ENCODE assay signal across 18 cellular contexts in the genomic region with DNA sequence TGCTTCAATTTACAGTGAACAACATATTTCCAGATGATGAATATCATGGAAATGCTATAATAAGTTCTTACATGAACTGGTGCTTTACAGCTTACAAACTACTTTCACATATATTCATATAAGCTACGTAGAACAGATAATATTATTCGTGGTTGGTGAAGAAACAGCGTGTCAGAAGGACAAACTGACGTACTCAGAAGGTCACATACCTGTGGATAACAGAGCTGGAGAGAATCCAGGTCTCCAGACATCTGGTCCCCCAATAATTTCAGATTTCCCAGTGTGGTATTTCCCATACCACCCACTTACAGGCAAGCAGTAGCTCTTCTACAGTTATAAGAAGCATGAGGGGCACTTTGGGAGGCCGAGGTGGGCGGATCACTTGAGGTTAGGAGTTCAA.
A peak's percentile ranks its signal among the peaks of the same experiment; 100 is the strongest.
DNase-seq lines count a peak whose midpoint lies in the region; ATAC-seq, FAIRE-seq and TF ChIP-seq lines count a peak whose summit lies in the region.
"Had no signal": no experiment of that assay in that cellular context is flagged by ENCODE, and none has a peak within 500 bp of the region (broad histone marks: within the 10 kb centered on the region; RNA-seq: fewer than 3 reads in every experiment).

No MANE protein-coding gene starts in this region.

- CTCF ChIA-PET in K562 (lab: Yijun Ruan, JAX; ENCODE audit: low intra/inter-chr PET ratio) = no interaction called here

- no peak overlapping the region for H2AFZ ChIP-seq in K562 (ENCODE audit: low read depth, low read length)

- no peaks in the 10 kb centered on the region for H3K27me3 Mint-ChIP-seq in neural crest cell (ENCODE audit: low read depth)

- no peak for DNase-seq in heart left ventricle
- DNase-seq in right cardiac atrium = no peak
- no peak for DNase-seq in RWPE2 (ENCODE audit: low spot score)
- DNase-seq in K562 (ENCODE audit: extremely low read depth in 1 of 4, low spot score in 3 of 4) = no peak
- no peak for DNase-seq in neural crest cell (ENCODE audit: low read depth, low spot score)
- DNase-seq in caudate nucleus (lab: John Stamatoyannopoulos, UW) = no peak
- DNase-seq in mesenteric fat pad (ENCODE audit: low spot score) = no peak
- DNase-seq: 8988T; AML-193; Caco-2; CD8-positive, alpha-beta memory T cell; DND-41; GDM1; GOT3; H9 had no signal

- WGBS in heart left ventricle, 4 donors = 67 to 78% (median 69%) methylated on average over 6 of the region's 6 CpGs
- 80% methylated on average over 6 of the region's 6 CpGs for WGBS in right cardiac atrium
- 80% methylated on average over 6 of the region's 6 CpGs for WGBS in K562 (ENCODE audit: insufficient coverage, low coverage, missing lambda C conversion rate)

- no peaks in the 10 kb centered on the region for H3K79me2 ChIP-seq in K562 (ENCODE audit: control insufficient read depth, insufficient read depth, low read length)

- H3K4me1 ChIP-seq in heart left ventricle = peaks cover 0 to 44% (median 29%) of the 10 kb centered on the region in 12 donors
- peaks cover 9% of the 10 kb centered on the region for H3K4me1 ChIP-seq in right cardiac atrium (ENCODE audit: control insufficient read depth, insufficient read depth, low read length)
- H3K4me1 ChIP-seq in RWPE2 (ENCODE audit: insufficient read depth, poor library complexity, severe bottlenecking) = peaks cover 11% of the 10 kb centered on the region
- H3K4me1 ChIP-seq in K562 (replicated peaks in 1 of 2; ENCODE audit: control insufficient read depth in 2 of 2, insufficient read depth in 2 of 2, low read length in 2 of 2) = no peaks in the 10 kb centered on the region
- H3K4me1 ChIP-seq: BLaER1, Caco-2 had no signal

- peaks cover 0 to 31% (median 25%) of the 10 kb centered on the region in 9 donors for H3K36me3 ChIP-seq in heart left ventricle
- 0 out of 2 replicates have a peak, but pooled peaks cover 5% of the 10 kb centered on the region for H3K36me3 ChIP-seq in RWPE2 (ENCODE audit: low read depth)
- H3K36me3 ChIP-seq in K562 (ENCODE audit: control insufficient read depth, insufficient read depth, low read length) = peaks cover 2% of the 10 kb centered on the region; the same call in 1 of the 3 replicates
- H3K36me3 ChIP-seq: BLaER1 had no signal

- H4K20me1 ChIP-seq in K562 (replicated peaks; ENCODE audit: control insufficient read depth, insufficient read depth, low read length) = no peaks in the 10 kb centered on the region
- H4K20me1 ChIP-seq: BLaER1 had no signal

- H3K4me3 Mint-ChIP-seq in neural crest cell = no peak overlapping the region
- H3K4me3 Mint-ChIP-seq: CD8-positive, alpha-beta memory T cell; H9 had no signal

- intact Hi-C loops in heart left ventricle (cut with DNase I) = no loop called here
- intact Hi-C loops in right cardiac atrium (cut with DNase I) = loop anchor here in 1 of 4 donors (10.0 kb wide), 1 partner anchor 121 kb away; no protein-coding TSS in a partner anchor
- intact Hi-C loops in K562 (cut with micrococcal nuclease) = no loop called here

- no peaks in the 10 kb centered on the region for H3K27me3 ChIP-seq in heart left ventricle
- H3K27me3 ChIP-seq in right cardiac atrium (ENCODE audit: control insufficient read depth, insufficient read depth) = no peaks in the 10 kb centered on the region
- no peaks in the 10 kb centered on the region for H3K27me3 ChIP-seq in RWPE2 (ENCODE audit: insufficient read depth, poor library complexity, severe bottlenecking)
- H3K27me3 ChIP-seq in K562 (ENCODE audit: control insufficient read depth in 2 of 2, insufficient read depth in 2 of 2, low read length in 2 of 2) = no peaks in the 10 kb centered on the region
- H3K27me3 ChIP-seq: BLaER1 had no signal

- H3K4me2 ChIP-seq in K562 (ENCODE audit: insufficient read depth, low read length) = no peak overlapping the region
- H3K4me2 ChIP-seq: BLaER1 had no signal

- no peaks in the 10 kb centered on the region for H3K4me1 Mint-ChIP-seq in neural crest cell
- H3K4me1 Mint-ChIP-seq: CD8-positive, alpha-beta memory T cell; H9 had no signal

- H3K9me3 Mint-ChIP-seq in neural crest cell = peaks cover 2% of the 10 kb centered on the region
- H3K9me3 Mint-ChIP-seq: CD8-positive, alpha-beta memory T cell; H9 had no signal

- TF ChIP-seq CTCF in heart left ventricle (IDR thresholded peaks at IDR 0.05) = no peak
- TF ChIP-seq CTCF in RWPE2 (IDR thresholded peaks at IDR 0.05; ENCODE audit: poor library complexity, severe bottlenecking) = no peak
- no peak for TF ChIP-seq CTCF in K562 (IDR thresholded peaks at IDR 0.05 in 2 of 3, conservative IDR thresholded peaks at IDR 0.05 in 1 of 3; ENCODE audit: insufficient read depth in 2 of 3, low read depth in 1 of 3, low read length in 3 of 3)
- TF ChIP-seq CTCF in neural crest cell (conservative IDR thresholded peaks at IDR 0.05) = no peak

- peak overlapping the region; percentile 12 for H3K27ac Mint-ChIP-seq in neural crest cell (ENCODE audit: unreplicated experiment)
- H3K27ac Mint-ChIP-seq: H9 had no signal

- BruUV-seq in K562 (replicated peaks; lab: Mats Ljungman, UMichigan) = no TSS peak

- TF ChIP-seq RAD21 in K562 (CRISPR knock-in tag; conservative IDR thresholded peaks at IDR 0.05 in 1 of 2, IDR thresholded peaks at IDR 0.05 in 1 of 2) = no peak

- no peaks in the 10 kb centered on the region for H3K9me1 ChIP-seq in K562 (ENCODE audit: control insufficient read depth, insufficient read depth, low read length)

- H3K27ac ChIP-seq in heart left ventricle (peak overlapping the region in 9 of 12 donors; percentile 31 to 86 (median 61)), right cardiac atrium (ENCODE audit: low read length) (no peak overlapping the region), RWPE2 (ENCODE audit: poor library complexity, severe bottlenecking) (peak overlapping the region; percentile 57), K562 (ENCODE audit: extremely low read depth, low read depth, low read length) (no peak overlapping the region), caudate nucleus (ENCODE audit: low read depth, low read length) (no peak overlapping the region)
- H3K27ac ChIP-seq: BLaER1 had no signal

- FAIRE-seq in K562 (lab: Jason Lieb, UNC) = peak; percentile 6
- FAIRE-seq: GM12892, GM19239 had no signal

- H3K4me3 ChIP-seq in heart left ventricle (no peak overlapping the region), right cardiac atrium (ENCODE audit: low read length) (no peak overlapping the region), RWPE2 (ENCODE audit: severe bottlenecking) (no peak overlapping the region), K562 (no peak overlapping the region)
- H3K4me3 ChIP-seq: BLaER1 had no signal

- ATAC-seq in heart left ventricle (no peak), right cardiac atrium (no peak), RWPE2 (ENCODE audit: low read depth) (no peak), K562 (no peak)

- no peak for TF ChIP-seq EP300 in K562 (IDR thresholded peaks at IDR 0.05; ENCODE audit: low read length)

- no peaks in the 10 kb centered on the region for H3K36me3 Mint-ChIP-seq in neural crest cell (ENCODE audit: low read depth)

- no peaks in the 10 kb centered on the region for H3K9me3 ChIP-seq in heart left ventricle
- H3K9me3 ChIP-seq in right cardiac atrium (ENCODE audit: control insufficient read depth, low read length) = no peaks in the 10 kb centered on the region
- no peaks in the 10 kb centered on the region for H3K9me3 ChIP-seq in RWPE2 (ENCODE audit: severe bottlenecking)
- H3K9me3 ChIP-seq in K562 (replicated peaks; ENCODE audit: control insufficient read depth, insufficient read depth, low read depth, low read length) = no peaks in the 10 kb centered on the region; the same call in 1 of the 2 replicates
- H3K9me3 ChIP-seq: BLaER1, Caco-2 had no signal

- H3K9ac ChIP-seq in K562 (ENCODE audit: insufficient read depth in 1 of 2, low read depth in 2 of 2, low read length in 2 of 2) = no peak overlapping the region
- H3K9ac ChIP-seq: BLaER1 had no signal

- in situ Hi-C loops in K562 (cut with MboI) = no loop called here

- POLR2A ChIA-PET in K562 (lab: Yijun Ruan, JAX) = no interaction called here

- no peak for TF ChIP-seq POLR2A in heart left ventricle (IDR thresholded peaks at IDR 0.05)
- TF ChIP-seq POLR2A in K562 (conservative IDR thresholded peaks at IDR 0.05) = no peak

TF ChIP-seq in K562, 482 proteins besides CTCF, POLR2A, EP300 and RAD21 (continues in another document):
- TF ChIP-seq LEF1 (IDR thresholded peaks at IDR 0.05) = no peak
- TF ChIP-seq, protein P1, sequence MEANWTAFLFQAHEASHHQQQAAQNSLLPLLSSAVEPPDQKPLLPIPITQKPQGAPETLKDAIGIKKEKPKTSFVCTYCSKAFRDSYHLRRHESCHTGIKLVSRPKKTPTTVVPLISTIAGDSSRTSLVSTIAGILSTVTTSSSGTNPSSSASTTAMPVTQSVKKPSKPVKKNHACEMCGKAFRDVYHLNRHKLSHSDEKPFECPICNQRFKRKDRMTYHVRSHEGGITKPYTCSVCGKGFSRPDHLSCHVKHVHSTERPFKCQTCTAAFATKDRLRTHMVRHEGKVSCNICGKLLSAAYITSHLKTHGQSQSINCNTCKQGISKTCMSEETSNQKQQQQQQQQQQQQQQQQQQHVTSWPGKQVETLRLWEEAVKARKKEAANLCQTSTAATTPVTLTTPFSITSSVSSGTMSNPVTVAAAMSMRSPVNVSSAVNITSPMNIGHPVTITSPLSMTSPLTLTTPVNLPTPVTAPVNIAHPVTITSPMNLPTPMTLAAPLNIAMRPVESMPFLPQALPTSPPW (CRISPR knock-in tag; IDR thresholded peaks at IDR 0.05) = no peak
- TF ChIP-seq NR1H2 (CRISPR knock-in tag; IDR thresholded peaks at IDR 0.05) = no peak
- TF ChIP-seq, protein P2, sequence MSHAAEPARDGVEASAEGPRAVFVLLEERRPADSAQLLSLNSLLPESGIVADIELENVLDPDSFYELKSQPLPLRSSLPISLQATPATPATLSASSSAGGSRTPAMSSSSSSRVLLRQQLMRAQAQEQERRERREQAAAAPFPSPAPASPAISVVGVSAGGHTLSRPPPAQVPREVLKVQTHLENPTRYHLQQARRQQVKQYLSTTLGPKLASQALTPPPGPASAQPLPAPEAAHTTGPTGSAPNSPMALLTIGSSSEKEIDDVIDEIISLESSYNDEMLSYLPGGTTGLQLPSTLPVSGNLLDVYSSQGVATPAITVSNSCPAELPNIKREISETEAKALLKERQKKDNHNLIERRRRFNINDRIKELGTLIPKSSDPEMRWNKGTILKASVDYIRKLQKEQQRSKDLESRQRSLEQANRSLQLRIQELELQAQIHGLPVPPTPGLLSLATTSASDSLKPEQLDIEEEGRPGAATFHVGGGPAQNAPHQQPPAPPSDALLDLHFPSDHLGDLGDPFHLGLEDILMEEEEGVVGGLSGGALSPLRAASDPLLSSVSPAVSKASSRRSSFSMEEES (CRISPR knock-in tag; IDR thresholded peaks at IDR 0.05) = no peak
- TF ChIP-seq, protein P3, sequence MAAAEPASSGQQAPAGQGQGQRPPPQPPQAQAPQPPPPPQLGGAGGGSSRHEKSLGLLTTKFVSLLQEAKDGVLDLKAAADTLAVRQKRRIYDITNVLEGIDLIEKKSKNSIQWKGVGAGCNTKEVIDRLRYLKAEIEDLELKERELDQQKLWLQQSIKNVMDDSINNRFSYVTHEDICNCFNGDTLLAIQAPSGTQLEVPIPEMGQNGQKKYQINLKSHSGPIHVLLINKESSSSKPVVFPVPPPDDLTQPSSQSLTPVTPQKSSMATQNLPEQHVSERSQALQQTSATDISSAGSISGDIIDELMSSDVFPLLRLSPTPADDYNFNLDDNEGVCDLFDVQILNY (CRISPR knock-in tag; IDR thresholded peaks at IDR 0.05) = no peak
- no peak for TF ChIP-seq SMAD2 (IDR thresholded peaks at IDR 0.05; ENCODE audit: low read depth, low read length)
- TF ChIP-seq THRAP3 (IDR thresholded peaks at IDR 0.05; ENCODE audit: borderline replicate concordance) = no peak

Comparison
In these comparisons a context has a peak if more than half of its experiments do, and no peak if none do; other contexts are left out.
1. H3K27ac ChIP-seq: peak in heart left ventricle (9 of 12) and RWPE2 (single experiment); none in right cardiac atrium (single experiment), K562 (single experiment) and caudate nucleus (single experiment).